ENCODE assay signal across 33 cellular contexts in the genomic region with DNA sequence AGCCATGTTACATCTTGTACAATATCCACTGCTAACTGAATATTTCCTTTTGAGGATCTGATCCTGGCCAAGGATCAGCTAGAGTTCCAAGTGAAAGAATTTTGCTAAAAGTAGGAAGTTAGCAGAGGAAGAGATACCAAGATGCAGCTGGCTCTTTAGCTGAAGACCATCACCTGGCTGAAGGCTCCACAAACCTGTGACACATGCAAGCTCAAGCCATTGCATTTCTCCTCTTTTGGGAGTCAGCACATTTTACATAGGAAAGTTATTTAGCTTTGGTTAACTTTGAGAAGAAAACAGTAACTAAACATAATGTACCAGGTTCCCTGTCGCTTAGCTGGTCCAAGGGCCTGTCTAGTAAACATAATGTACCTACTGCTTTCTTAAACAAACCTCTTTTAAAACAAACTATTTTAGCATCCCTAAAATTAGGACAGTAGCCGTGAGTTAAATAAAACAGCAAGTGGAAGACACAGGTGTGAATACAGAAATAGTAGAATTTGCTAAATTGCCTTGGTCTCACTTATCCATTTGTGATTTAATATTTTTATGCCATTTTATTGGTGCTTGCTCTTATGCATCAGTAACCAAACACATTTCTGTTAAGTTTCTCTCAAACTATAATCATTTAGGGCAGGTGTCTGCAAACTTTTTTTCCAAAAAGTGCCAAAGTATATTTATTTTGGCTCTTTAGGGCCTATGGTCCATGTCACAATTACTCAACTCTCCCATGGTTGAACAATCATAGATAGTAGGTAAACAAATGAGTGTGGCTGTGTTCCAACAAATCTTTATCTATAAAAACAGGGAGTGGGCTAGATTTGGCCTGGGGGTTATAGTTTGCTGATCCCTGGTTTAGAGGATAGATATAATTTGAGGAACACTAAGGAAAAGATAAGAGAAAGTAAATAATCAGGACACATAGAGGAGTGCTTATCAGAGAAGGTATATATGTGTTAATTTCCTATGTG. TPM values are rescaled to one million over a fixed set of nuclear protein-coding genes. Genes with fewer than 3 reads are reported as not detected.
A peak's percentile ranks its signal among the peaks of the same experiment; 100 is the strongest.
DNase-seq lines count a peak whose midpoint lies in the region; ATAC-seq and TF ChIP-seq lines count a peak whose summit lies in the region.
"Had no signal": no experiment of that assay in that cellular context is flagged by ENCODE, and none has a peak within 500 bp of the region (broad histone marks: within the 10 kb centered on the region; RNA-seq: fewer than 3 reads in every experiment).

No MANE protein-coding gene starts in this region.

- peak; percentile 12 for DNase-seq in NCI-H1092 treated with DMSO at 0.1 percent for 48 hours (lab: John Stamatoyannopoulos, UW)
- no peak for DNase-seq in NCI-H1092 (lab: John Stamatoyannopoulos, UW)
- DNase-seq in left lobe of liver (ENCODE audit: low spot score): no peak
- no peak for DNase-seq in EL
- no peak for DNase-seq in D341Med (ENCODE audit: low spot score)
- no peak for DNase-seq in left cardiac atrium
- DNase-seq: activated CD4-positive, alpha-beta T cell treated with anti-CD3 and anti-CD28 coated beads, Interleukin-2, amount 50 U/mL, for 48 hours; activated CD8-positive, alpha-beta memory T cell treated with anti-CD3 and anti-CD28 coated beads, Interleukin-2, amount 50 U/mL, for 48 hours; anterior cingulate cortex; CD8-positive, alpha-beta memory T cell; DMS153; effector CD8-positive, alpha-beta T cell; GDM1; glutamatergic neuron; H9; islet precursor cell; MG63; midbrain; natural killer cell; NCI-H187; NCI-H2171 treated with DMSO at 0.1 percent for 48 hours; NCI-H524; occipital lobe; SW 1271; thyroid gland had no signal

- peaks cover 98% of the 10 kb centered on the region for H3K4me1 ChIP-seq in OCI-LY1 (ENCODE audit: insufficient read depth, low read length, severe bottlenecking)
- H3K4me1 ChIP-seq: vagina had no signal

- H3K4me2 ChIP-seq in OCI-LY1 (ENCODE audit: low read length): peak overlapping the region; percentile 50

- no peak overlapping the region for H3K4me3 ChIP-seq in OCI-LY1 (ENCODE audit: low read depth, low read length, poor library complexity, severe bottlenecking)
- H3K4me3 ChIP-seq: MG63, thyroid gland, vagina had no signal

- intact Hi-C loops in left cardiac atrium (cut with DNase I): loop anchor here in 1 of 2 donors (10.0 kb wide), 1 partner anchor 173 kb away; a partner anchor contains a TSS

- ATAC-seq in left lobe of liver (peak; percentile 31), left cardiac atrium (no peak)
- ATAC-seq: activated naive CD4-positive, alpha-beta T cell treated with anti-CD3 and anti-CD28 coated beads, Interleukin-2, amount 50 U/mL, for 72 hours; natural killer cell had no signal

- H3K9me3 ChIP-seq in KOPT-K1 (ENCODE audit: insufficient read depth, low read length, poor library complexity, severe bottlenecking) (no peaks in the 10 kb centered on the region), OCI-LY1 (ENCODE audit: low read length) (no peaks in the 10 kb centered on the region)
- H3K9me3 ChIP-seq: MG63, thyroid gland, vagina had no signal

- no peaks in the 10 kb centered on the region for H3K27me3 ChIP-seq in OCI-LY1 (ENCODE audit: insufficient read depth, low read length)
- H3K27me3 ChIP-seq: MG63, thyroid gland, vagina had no signal

- H3K9me2 ChIP-seq in OCI-LY1 (ENCODE audit: low read depth, low read length): no peaks in the 10 kb centered on the region

- peaks cover 4% of the 10 kb centered on the region; the same call in 1 of the 2 replicates for H3K79me2 ChIP-seq in OCI-LY1 (ENCODE audit: insufficient read depth, low read length)

- peak overlapping the region; percentile 38; the same call in 1 of the 2 replicates for H3K9ac ChIP-seq in OCI-LY1 (ENCODE audit: low read length)

- peaks cover 9% of the 10 kb centered on the region; the same call in 1 of the 2 replicates for H3F3A ChIP-seq in OCI-LY1 (ENCODE audit: insufficient read depth, low read length)

- TF ChIP-seq CTCF in OCI-LY1 (IDR thresholded peaks at IDR 0.05; ENCODE audit: low read length): no peak

- H3K27ac ChIP-seq in KOPT-K1 (ENCODE audit: low read depth, low read length, poor library complexity, severe bottlenecking) (peak overlapping the region; percentile 95), OCI-LY1 (ENCODE audit: low read depth, low read length, poor library complexity, severe bottlenecking) (peak overlapping the region; percentile 99)
- H3K27ac ChIP-seq: 22Rv1, thyroid gland, vagina had no signal

- no peaks in the 10 kb centered on the region for H4K20me1 ChIP-seq in OCI-LY1 (ENCODE audit: insufficient read depth, low read length)

- H3K36me3 ChIP-seq in KOPT-K1 (ENCODE audit: insufficient read depth, low read length): peaks cover 20% of the 10 kb centered on the region
- H3K36me3 ChIP-seq in OCI-LY1 (ENCODE audit: insufficient read depth, low read length): peaks cover 59% of the 10 kb centered on the region
- H3K36me3 ChIP-seq: MG63, vagina had no signal

- H2AFZ ChIP-seq in OCI-LY1 (ENCODE audit: low read length): no peak overlapping the region

RNA-seq across cellular contexts. Expression of a gene that starts 11.2 kb away (rescaled TPM):
- total RNA-seq in left lobe of liver: 0.18 TPM
- total RNA-seq in left cardiac atrium: under 1 TPM; 0.08 to 0.35 TPM
- total RNA-seq: epithelial cell of proximal tubule, H9, HT-29, occipital lobe, renal cortical epithelial cell had no signal

RNA-seq across cellular contexts. Expression of a gene that starts 35.7 kb away (rescaled TPM):
- total RNA-seq in left lobe of liver (0.28 TPM), left cardiac atrium (1 to 10 TPM in 1 of 2 donors, under 1 TPM in 1; 0.41 to 1.5 TPM)
